ENCODE assay signal across 9 cellular contexts in genomic region chr1:41664861-41665640, GRCh38.
DNase-seq lines count a peak whose midpoint lies in the region; ATAC-seq, FAIRE-seq and TF ChIP-seq lines count a peak whose summit lies in the region.
"Had no signal": no experiment of that assay in that cellular context is flagged by ENCODE, and none has a peak within 500 bp of the region (broad histone marks: within the 10 kb centered on the region; RNA-seq: fewer than 3 reads in every experiment).

No MANE protein-coding gene starts in this region.

- no peaks in the 10 kb centered on the region for H3K36me3 ChIP-seq in H7 (replicated peaks; ENCODE audit: control insufficient read depth, insufficient read depth, low read length)
- H3K36me3 ChIP-seq: esophagus squamous epithelium had no signal

- ATAC-seq in Right ventricle myocardium superior (ENCODE audit: poor library complexity), result no peak

- no peak for TF ChIP-seq CTCF in epithelial cell of proximal tubule (conservative IDR thresholded peaks at IDR 0.05; ENCODE audit: low read depth, low read length)

- intact Hi-C loops in Right ventricle myocardium superior (cut with DNase I), result no loop called here

- H3K27me3 ChIP-seq in H7 (ENCODE audit: control insufficient read depth, insufficient read depth, low read length), result peaks cover 24% of the 10 kb centered on the region
- H3K27me3 ChIP-seq: esophagus squamous epithelium had no signal

- peak; percentile 72 for FAIRE-seq in GM12891 (lab: Jason Lieb, UNC)

- H3K4me3 ChIP-seq in epithelial cell of proximal tubule (ENCODE audit: low read depth, low read length) (no peak overlapping the region), H7 (ENCODE audit: insufficient read depth, low read depth, low read length) (no peak overlapping the region)
- H3K4me3 ChIP-seq: esophagus squamous epithelium, skin epidermis had no signal

- no peak for TF ChIP-seq POLR2A in GM12891 (IDR thresholded peaks at IDR 0.05; ENCODE audit: low read depth, low read length)

- DNase-seq in GM12891 (ENCODE audit: insufficient read length, low spot score) (no peak), NCI-H82 treated with DMSO at 0.1 percent for 48 hours (lab: John Stamatoyannopoulos, UW; ENCODE audit: unreplicated experiment) (peak; percentile 90), epithelial cell of proximal tubule (ENCODE audit: low read depth) (peak; percentile 69), renal cortical epithelial cell (ENCODE audit: low read depth) (peak; percentile 97), Right ventricle myocardium superior (no peak), epidermal melanocyte (ENCODE audit: insufficient read length, low spot score) (no peak), H7 (no peak)
- DNase-seq: esophagus squamous epithelium had no signal

TF ChIP-seq in GM12891, 5 proteins besides CTCF, POLR2A, EP300 and RAD21:
- TF ChIP-seq POU2F2 (IDR thresholded peaks at IDR 0.05; ENCODE audit: low read depth, low read length) (no peak), PAX5 (IDR thresholded peaks at IDR 0.05; ENCODE audit: insufficient read depth, low read length, severe bottlenecking) (no peak)

Comparison
In these comparisons a context has a peak if more than half of its experiments do, and no peak if none do; other contexts are left out.
1. DNase-seq: peak in NCI-H82 treated with DMSO at 0.1 percent for 48 hours (single experiment), epithelial cell of proximal tubule (single experiment) and renal cortical epithelial cell (single experiment); none in GM12891 (single experiment), Right ventricle myocardium superior (single experiment), epidermal melanocyte (single experiment) and H7 (single experiment).